8 cellular contexts compared by ENCODE assay signal in genomic region chr6:33578164-33578563, GRCh38. TPM values are rescaled to one million over a fixed set of nuclear protein-coding genes. Genes with fewer than 3 reads are reported as not detected.
DNase-seq lines count a peak whose midpoint lies in the region; ATAC-seq, FAIRE-seq and TF ChIP-seq lines count a peak whose summit lies in the region.
"Had no signal": no experiment of that assay in that cellular context is flagged by ENCODE, and none has a peak within 500 bp of the region (broad histone marks: within the 10 kb centered on the region; RNA-seq: fewer than 3 reads in every experiment).

No MANE protein-coding gene starts in this region.

- peak overlapping the region; percentile 87 to 90 for H3K27ac ChIP-seq in esophagus (ENCODE audit: low read depth in 2 of 2, low read length in 1 of 2)
- peak overlapping the region; percentile 95 to 99 for H3K27ac ChIP-seq in small intestine (ENCODE audit: low read depth in 1 of 2, low read length in 1 of 2)

- no peaks in the 10 kb centered on the region for H3K27me3 ChIP-seq in esophagus (ENCODE audit: control insufficient read depth in 1 of 2, insufficient read depth in 2 of 2, low read length in 2 of 2)
- H3K27me3 ChIP-seq in small intestine (ENCODE audit: control insufficient read depth in 2 of 2, insufficient read depth in 2 of 2, low read length in 2 of 2): no peaks in the 10 kb centered on the region

- WGBS in esophagus, 2 donors: 75 to 78% methylated on average over 7 of the region's 7 CpGs
- 27 to 64% (median 37%) methylated on average over 7 of the region's 7 CpGs for WGBS in small intestine, 3 donors

- peaks cover 13 to 22% of the 10 kb centered on the region in 2 donors for H3K36me3 ChIP-seq in esophagus (ENCODE audit: control insufficient read depth in 2 of 2, insufficient read depth in 2 of 2, low read length in 1 of 2)
- H3K36me3 ChIP-seq in small intestine (ENCODE audit: control insufficient read depth in 2 of 2, insufficient read depth in 2 of 2, low read length in 2 of 2): peaks cover 14 to 17% of the 10 kb centered on the region in 2 donors

- H3K4me1 ChIP-seq in esophagus (ENCODE audit: control insufficient read depth in 2 of 2, insufficient read depth in 2 of 2, low read length in 1 of 2) (peaks cover 6 to 22% of the 10 kb centered on the region in 2 donors), small intestine (ENCODE audit: control insufficient read depth in 2 of 2, insufficient read depth in 1 of 2, low read depth in 1 of 2, low read length in 1 of 2) (no peaks in the 10 kb centered on the region)

- FAIRE-seq in small intestine (lab: Jason Lieb, UNC) (no peak), RCC 7860 (lab: Jason Lieb, UNC) (no peak)

- no peak for ATAC-seq in GM19023 (IDR thresholded peaks at IDR 0.05; ENCODE audit: unreplicated experiment)
- ATAC-seq in GM18511 (IDR thresholded peaks at IDR 0.05; ENCODE audit: unreplicated experiment): no peak

- H3K9me3 ChIP-seq in esophagus (ENCODE audit: control insufficient read depth in 2 of 2, insufficient read depth in 1 of 2, low read depth in 1 of 2, low read length in 1 of 2) (no peaks in the 10 kb centered on the region), small intestine (ENCODE audit: control insufficient read depth, low read depth) (no peaks in the 10 kb centered on the region)

- peak overlapping the region; percentile 68 for H3K4me3 ChIP-seq in GM12875 (ENCODE audit: low read depth, low read length)
- peak overlapping the region; percentile 34 to 79 for H3K4me3 ChIP-seq in esophagus (ENCODE audit: low read depth in 1 of 2, low read length in 2 of 2)
- H3K4me3 ChIP-seq in small intestine (ENCODE audit: low read depth in 1 of 2, low read length in 2 of 2): peak overlapping the region; percentile 92 to 94

- DNase-seq in RPMI8226: peak; percentile 53
- DNase-seq in small intestine: no peak
- DNase-seq in RCC 7860 (ENCODE audit: low spot score): no peak
- DNase-seq: NCI-H510A had no signal

- TF ChIP-seq CTCF in GM12875 (IDR thresholded peaks at IDR 0.05; ENCODE audit: borderline replicate concordance, insufficient read depth, low read depth, low read length): no peak

RNA-seq across cellular contexts. Expression of gene BAK1, which starts 1.9 kb away (rescaled TPM):
- polyA plus RNA-seq in esophagus: 10 to 100 TPM; 20.4 to 22.6 TPM
- polyA plus RNA-seq in small intestine: 100 to 1,000 TPM in 1 of 3 donors, 10 to 100 TPM in 2; 75.6 to 100 (median 85.7) TPM

RNA-seq across cellular contexts. Expression of gene ITPR3, which starts 43.0 kb away (rescaled TPM):
- polyA plus RNA-seq in esophagus (10 to 100 TPM; 11.9 to 15.0 TPM), small intestine (10 to 100 TPM; 51.6 to 62.7 (median 55.5) TPM)
